11 cellular contexts compared by ENCODE assay signal in the genomic region with DNA sequence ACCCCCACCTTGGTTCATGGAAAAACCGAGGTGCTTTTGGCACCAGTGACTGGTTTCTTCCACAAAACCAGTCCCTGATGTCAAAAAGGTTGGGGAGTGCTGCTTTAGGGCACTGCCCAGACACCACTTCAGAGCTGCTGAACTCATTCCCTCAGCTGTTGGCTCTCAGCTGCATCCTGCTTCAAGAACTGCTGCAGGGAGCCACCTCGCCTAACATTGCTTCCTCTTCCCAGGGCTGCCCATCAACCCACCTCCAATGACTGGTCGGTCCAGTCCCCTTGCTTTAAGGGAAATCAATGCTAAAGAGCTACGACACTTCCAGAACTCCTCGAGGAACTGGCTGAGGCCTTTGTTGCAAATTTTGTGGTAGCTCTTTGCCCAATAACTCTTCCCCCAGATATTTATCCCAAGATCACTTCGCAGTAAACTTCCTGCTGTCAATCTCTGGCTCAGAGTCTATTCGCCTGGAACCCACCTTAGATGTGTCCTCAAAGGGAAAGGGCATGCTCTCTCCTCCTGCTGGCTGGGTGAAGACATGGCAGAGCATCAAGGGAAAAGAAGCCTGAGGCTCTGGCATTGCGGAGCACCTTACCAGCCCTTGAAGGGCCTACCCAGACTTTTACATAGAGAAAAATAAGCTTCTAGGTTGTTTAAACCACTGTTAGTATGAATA. TPM values are rescaled to one million over a fixed set of nuclear protein-coding genes. Genes with fewer than 3 reads are reported as not detected.
DNase-seq lines count a peak whose midpoint lies in the region; ATAC-seq and TF ChIP-seq lines count a peak whose summit lies in the region.
"Had no signal": no experiment of that assay in that cellular context is flagged by ENCODE, and none has a peak within 500 bp of the region (broad histone marks: within the 10 kb centered on the region; RNA-seq: fewer than 3 reads in every experiment).

No MANE protein-coding gene starts in this region.

- no peaks in the 10 kb centered on the region for H3K79me2 ChIP-seq in osteoblast (ENCODE audit: insufficient read depth, low read length)

- H3K4me2 ChIP-seq in osteoblast (ENCODE audit: insufficient read depth, low read length): no peak overlapping the region

- H3K9me3 ChIP-seq in osteoblast (ENCODE audit: low read depth, low read length): no peaks in the 10 kb centered on the region
- H3K9me3 ChIP-seq: upper lobe of left lung had no signal

- no peaks in the 10 kb centered on the region for H3K27me3 ChIP-seq in osteoblast (ENCODE audit: insufficient read depth, low read length)
- H3K27me3 ChIP-seq: upper lobe of left lung had no signal

- TF ChIP-seq CTCF in cardiac fibroblast (IDR thresholded peaks at IDR 0.05; ENCODE audit: low read depth, low read length): peak; percentile 40
- peak; percentile 48 for TF ChIP-seq CTCF in osteoblast (IDR thresholded peaks at IDR 0.05; ENCODE audit: extremely low read depth, low read depth, low read length)

- ATAC-seq in GM18511 (IDR thresholded peaks at IDR 0.05; ENCODE audit: unreplicated experiment): no peak

- DNase-seq in activated CD4-positive, alpha-beta T cell treated with anti-CD3 and anti-CD28 coated beads for 48 hours: peak; percentile 6
- DNase-seq in activated CD4-positive, alpha-beta T cell treated with anti-CD3 and anti-CD28 coated beads, Interleukin-2, amount 50 U/mL, for 1 hour: no peak
- DNase-seq in Kasumi-1 (lab: John Stamatoyannopoulos, UW): peak; percentile 6 to 10
- DNase-seq in cardiac fibroblast (ENCODE audit: low read depth in 2 of 2): no peak
- DNase-seq in osteoblast (ENCODE audit: insufficient read length, low spot score, missing footprints): no peak
- DNase-seq in NCI-H2029 (lab: John Stamatoyannopoulos, UW): no peak
- DNase-seq in germinal center (ENCODE audit: low spot score): no peak
- DNase-seq: C1 segment of cervical spinal cord, foreskin melanocyte had no signal

- no peaks in the 10 kb centered on the region for H4K20me1 ChIP-seq in osteoblast (ENCODE audit: insufficient read depth, low read length)

- no peak overlapping the region for H2AFZ ChIP-seq in osteoblast (ENCODE audit: low read length)

- H3K27ac ChIP-seq in osteoblast (ENCODE audit: low read depth, low read length): no peak overlapping the region
- H3K27ac ChIP-seq: upper lobe of left lung had no signal

- H3K4me3 ChIP-seq in cardiac fibroblast (replicated peaks in 1 of 2; ENCODE audit: low read depth in 2 of 2, low read length in 2 of 2) (no peak overlapping the region), osteoblast (ENCODE audit: insufficient read depth, low read length) (no peak overlapping the region)
- H3K4me3 ChIP-seq: upper lobe of left lung had no signal

- no peaks in the 10 kb centered on the region for H3K36me3 ChIP-seq in osteoblast (ENCODE audit: insufficient read depth, low read length)
- H3K36me3 ChIP-seq: upper lobe of left lung had no signal

- peaks cover 9% of the 10 kb centered on the region for H3K4me1 ChIP-seq in osteoblast (ENCODE audit: insufficient read depth, low read length)

RNA-seq across cellular contexts. Expression of a gene that starts 29.0 kb away (rescaled TPM):
- 11.2 and 13.0 TPM in 2 replicates for total RNA-seq in osteoblast

RNA-seq across cellular contexts. Expression of a gene that starts 29.6 kb away (rescaled TPM):
- total RNA-seq in osteoblast: 13.0 and 13.8 TPM in 2 replicates

RNA-seq across cellular contexts. Expression of a gene that starts 46.0 kb away (rescaled TPM):
- 30.4 and 35.7 TPM in 2 replicates for total RNA-seq in osteoblast

Comparison
In these comparisons a context has a peak if more than half of its experiments do, and no peak if none do; other contexts are left out.
1. DNase-seq: peak in activated CD4-positive, alpha-beta T cell treated with anti-CD3 and anti-CD28 coated beads for 48 hours (single experiment) and Kasumi-1 (2 of 2); none in activated CD4-positive, alpha-beta T cell treated with anti-CD3 and anti-CD28 coated beads, Interleukin-2, amount 50 U/mL, for 1 hour (single experiment), cardiac fibroblast (0 of 2), osteoblast (single experiment), NCI-H2029 (single experiment) and germinal center (single experiment).